In the genomic region with DNA sequence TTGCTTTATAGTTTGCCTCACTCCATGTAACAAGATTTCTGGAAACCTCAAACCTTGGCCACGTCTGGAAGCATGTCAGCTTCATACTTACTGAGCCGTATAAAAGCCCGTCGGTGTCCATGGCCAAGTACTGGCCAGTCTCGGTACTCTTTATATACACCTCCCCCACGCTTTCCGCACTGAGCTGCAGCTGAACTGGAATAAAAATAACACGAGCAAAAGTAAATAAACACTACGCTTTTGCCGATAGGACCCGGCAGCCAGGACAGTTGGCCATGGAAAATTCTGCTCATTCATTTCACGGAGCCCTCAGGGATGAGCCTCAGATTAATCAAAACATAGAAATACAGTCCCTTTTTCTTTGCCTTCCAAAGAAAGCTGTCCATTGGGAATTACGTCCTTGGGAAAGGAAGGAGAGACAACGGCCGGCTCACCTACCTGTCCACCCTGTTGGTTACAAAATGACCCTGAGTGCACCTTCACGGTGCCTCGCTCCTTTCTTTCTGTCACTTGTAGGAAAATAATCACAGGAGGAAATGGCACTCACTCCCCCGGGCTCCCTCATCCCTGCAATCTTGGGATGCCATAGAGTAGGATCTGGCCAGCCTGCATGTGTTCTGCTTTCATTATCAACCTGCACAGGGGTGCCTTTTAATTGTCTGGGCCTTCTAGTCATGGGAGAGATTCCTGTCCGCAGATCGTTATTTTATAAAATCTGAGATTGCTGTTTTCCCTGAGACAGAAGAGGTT, we compare ENCODE assay signal across 9 cellular contexts.
DNase-seq lines count a peak whose midpoint lies in the region; ATAC-seq and TF ChIP-seq lines count a peak whose summit lies in the region.
"Had no signal": no experiment of that assay in that cellular context is flagged by ENCODE, and none has a peak within 500 bp of the region (broad histone marks: within the 10 kb centered on the region; RNA-seq: fewer than 3 reads in every experiment).

No MANE protein-coding gene starts in this region.

- intact Hi-C loops in psoas muscle (cut with DNase I), result no loop called here

- H3K4me1 ChIP-seq in SJCRH30 (peaks cover 4% of the 10 kb centered on the region; the same call in 1 of the 2 replicates), gastroesophageal sphincter (peaks cover 0 to 26% (median 12%) of the 10 kb centered on the region in 3 donors), psoas muscle (peaks cover 9% of the 10 kb centered on the region)

- ATAC-seq in gastroesophageal sphincter (peak; percentile 70), psoas muscle (peak; percentile 62 to 77 (median 68))

- peak; percentile 82 for DNase-seq in DMS53 (lab: John Stamatoyannopoulos, UW)
- DNase-seq in SJCRH30, result peak; percentile 28 to 44
- no peak for DNase-seq in psoas muscle
- no peak for DNase-seq in NCI-H1048 (lab: John Stamatoyannopoulos, UW)
- no peak for DNase-seq in activated CD4-positive, alpha-beta T cell treated with anti-CD3 and anti-CD28 coated beads for 4 hours
- no peak for DNase-seq in NOMO-1 treated with DMSO at 0.1 percent for 48 hours (lab: John Stamatoyannopoulos, UW; ENCODE audit: unreplicated experiment)
- DNase-seq in epidermal melanocyte (ENCODE audit: insufficient read length, low spot score), result no peak
- DNase-seq: GF-D8 had no signal

- TF ChIP-seq CTCF in gastroesophageal sphincter (IDR thresholded peaks at IDR 0.05), result peak in 1 of 4 experiments; percentile 13
- no peak for TF ChIP-seq CTCF in psoas muscle (IDR thresholded peaks at IDR 0.05)

- H3K27ac ChIP-seq in SJCRH30, result no peak overlapping the region
- peak overlapping the region in 3 of 4 donors; percentile 62 to 70 (median 66) for H3K27ac ChIP-seq in gastroesophageal sphincter
- H3K27ac ChIP-seq in psoas muscle, result no peak overlapping the region

- no peaks in the 10 kb centered on the region for H3K9me3 ChIP-seq in SJCRH30 (replicated peaks)
- H3K9me3 ChIP-seq in gastroesophageal sphincter, result no peaks in the 10 kb centered on the region
- no peaks in the 10 kb centered on the region for H3K9me3 ChIP-seq in psoas muscle

- H3K36me3 ChIP-seq in SJCRH30 (no peaks in the 10 kb centered on the region), gastroesophageal sphincter (no peaks in the 10 kb centered on the region), psoas muscle (ENCODE audit: insufficient read depth in 1 of 2, low read depth in 1 of 2) (no peaks in the 10 kb centered on the region)

- TF ChIP-seq POLR2A in gastroesophageal sphincter (IDR thresholded peaks at IDR 0.05), result no peak

- peak overlapping the region; percentile 5; the same call in 1 of the 2 replicates for H3K4me3 ChIP-seq in SJCRH30
- peak overlapping the region in 1 of 2 donors; percentile 27 for H3K4me3 ChIP-seq in gastroesophageal sphincter
- peak overlapping the region; percentile 48 for H3K4me3 ChIP-seq in psoas muscle

- no peaks in the 10 kb centered on the region for H3K27me3 ChIP-seq in SJCRH30
- no peaks in the 10 kb centered on the region for H3K27me3 ChIP-seq in gastroesophageal sphincter
- H3K27me3 ChIP-seq in psoas muscle (ENCODE audit: insufficient read depth in 3 of 3, low read length in 2 of 3), result no peaks in the 10 kb centered on the region

- WGBS in gastroesophageal sphincter (ENCODE audit: low coverage in 1 of 2), 2 donors, result 2 to 13% methylated on average over 12 to 20 of the region's 20 CpGs
- 8 to 15% (median 12%) methylated on average over 20 of the region's 20 CpGs for WGBS in psoas muscle, 3 donors

- TF ChIP-seq EP300 in gastroesophageal sphincter (IDR thresholded peaks at IDR 0.05), result no peak

Comparison
In these comparisons a context has a peak if more than half of its experiments do, and no peak if none do; other contexts are left out.
1. DNase-seq: peak in DMS53 (single experiment) and SJCRH30 (2 of 2); none in psoas muscle (0 of 2), NCI-H1048 (single experiment), activated CD4-positive, alpha-beta T cell treated with anti-CD3 and anti-CD28 coated beads for 4 hours (0 of 2), NOMO-1 treated with DMSO at 0.1 percent for 48 hours (single experiment) and epidermal melanocyte (single experiment).
2. H3K27ac ChIP-seq: peak in gastroesophageal sphincter (3 of 4); none in SJCRH30 (single experiment) and psoas muscle (single experiment).